23 cellular contexts compared by ENCODE assay signal in genomic region chr2:179137191-179137590, GRCh38.
"Had no signal": no experiment of that assay in that cellular context is flagged by ENCODE, and none has a peak within 500 bp of the region (broad histone marks: within the 10 kb centered on the region; RNA-seq: fewer than 3 reads in every experiment).

No MANE protein-coding gene starts in this region.

- H3K27ac ChIP-seq: body of pancreas, esophagus squamous epithelium, heart left ventricle, lower lobe of right lung, sigmoid colon, testis, uterus had no signal

- H3K4me3 ChIP-seq: body of pancreas, esophagus squamous epithelium, heart left ventricle, lower lobe of right lung, sigmoid colon, smooth muscle cell, testis, uterus had no signal

- H3K4me1 Mint-ChIP-seq: activated naive CD4-positive, alpha-beta T cell treated with anti-CD3 and anti-CD28 coated beads, Interleukin-2, amount 50 U/mL, for 24 hours; central memory CD8-positive, alpha-beta T cell; naive thymus-derived CD4-positive, alpha-beta T cell; neural crest cell; stimulated activated memory B cell treated with anti-CD40 and anti-IgM and Interleukin-4, amounts not matched to agents 10 μg/mL and 1 μg/mL and 100 μg/mL, for 72 hours had no signal

- DNase-seq: activated CD4-positive, alpha-beta memory T cell treated with anti-CD3 and anti-CD28 coated beads for 36 hours; activated CD4-positive, alpha-beta T cell treated with anti-CD3 and anti-CD28 coated beads for 48 hours; activated gamma-delta T cell treated with Interleukin-2 at 50 U/mL for 16 hours; anterior cingulate cortex; body of pancreas; effector memory CD4-positive, alpha-beta T cell; esophagus squamous epithelium; heart left ventricle; islet precursor cell; lower lobe of right lung; naive thymus-derived CD4-positive, alpha-beta T cell; occipital lobe; posterior cingulate gyrus; sigmoid colon; stimulated activated CD4-positive, alpha-beta T cell treated with anti-CD3 and anti-CD28 coated beads, Interleukin-15, amount 100 ng/mL, for 24 hours; testis; uterus had no signal

- H3K4me1 ChIP-seq: body of pancreas, esophagus squamous epithelium, lower lobe of right lung, testis, uterus had no signal

- H3K9me3 ChIP-seq: body of pancreas, esophagus squamous epithelium, heart left ventricle, lower lobe of right lung, sigmoid colon, testis, uterus had no signal

- H3K4me3 Mint-ChIP-seq: activated CD4-positive, alpha-beta memory T cell treated with anti-CD3 and anti-CD28 coated beads for 36 hours; activated naive CD4-positive, alpha-beta T cell treated with anti-CD3 and anti-CD28 coated beads, Interleukin-2, amount 50 U/mL, for 24 hours; central memory CD8-positive, alpha-beta T cell; naive thymus-derived CD4-positive, alpha-beta T cell; neural crest cell; stimulated activated memory B cell treated with anti-CD40 and anti-IgM and Interleukin-4, amounts not matched to agents 10 μg/mL and 1 μg/mL and 100 μg/mL, for 72 hours had no signal

- H3K27me3 Mint-ChIP-seq: activated CD4-positive, alpha-beta memory T cell treated with anti-CD3 and anti-CD28 coated beads for 36 hours; activated naive CD4-positive, alpha-beta T cell treated with anti-CD3 and anti-CD28 coated beads, Interleukin-2, amount 50 U/mL, for 24 hours; central memory CD8-positive, alpha-beta T cell; naive thymus-derived CD4-positive, alpha-beta T cell; stimulated activated memory B cell treated with anti-CD40 and anti-IgM and Interleukin-4, amounts not matched to agents 10 μg/mL and 1 μg/mL and 100 μg/mL, for 72 hours had no signal

- H3K27me3 ChIP-seq: body of pancreas, esophagus squamous epithelium, heart left ventricle, sigmoid colon, testis, uterus had no signal

- H3K36me3 Mint-ChIP-seq: activated CD4-positive, alpha-beta memory T cell treated with anti-CD3 and anti-CD28 coated beads for 36 hours; activated naive CD4-positive, alpha-beta T cell treated with anti-CD3 and anti-CD28 coated beads, Interleukin-2, amount 50 U/mL, for 24 hours; naive thymus-derived CD4-positive, alpha-beta T cell; stimulated activated memory B cell treated with anti-CD40 and anti-IgM and Interleukin-4, amounts not matched to agents 10 μg/mL and 1 μg/mL and 100 μg/mL, for 72 hours had no signal

- ATAC-seq: body of pancreas; lower lobe of right lung; naive thymus-derived CD4-positive, alpha-beta T cell; stimulated activated memory B cell treated with anti-CD40 and anti-IgM and Interleukin-4, amounts not matched to agents 10 μg/mL and 1 μg/mL and 100 μg/mL, for 72 hours had no signal

- H3K36me3 ChIP-seq: uterus had no signal

- H3K9me3 Mint-ChIP-seq: activated CD4-positive, alpha-beta memory T cell treated with anti-CD3 and anti-CD28 coated beads for 36 hours; activated naive CD4-positive, alpha-beta T cell treated with anti-CD3 and anti-CD28 coated beads, Interleukin-2, amount 50 U/mL, for 24 hours; central memory CD8-positive, alpha-beta T cell; naive thymus-derived CD4-positive, alpha-beta T cell; neural crest cell; stimulated activated memory B cell treated with anti-CD40 and anti-IgM and Interleukin-4, amounts not matched to agents 10 μg/mL and 1 μg/mL and 100 μg/mL, for 72 hours had no signal

- FAIRE-seq: colon had no signal

- H3K27ac Mint-ChIP-seq: activated CD4-positive, alpha-beta memory T cell treated with anti-CD3 and anti-CD28 coated beads for 36 hours; activated naive CD4-positive, alpha-beta T cell treated with anti-CD3 and anti-CD28 coated beads, Interleukin-2, amount 50 U/mL, for 24 hours; naive thymus-derived CD4-positive, alpha-beta T cell; stimulated activated memory B cell treated with anti-CD40 and anti-IgM and Interleukin-4, amounts not matched to agents 10 μg/mL and 1 μg/mL and 100 μg/mL, for 72 hours had no signal
